1 cellular context compared by ENCODE assay signal in the genomic region with DNA sequence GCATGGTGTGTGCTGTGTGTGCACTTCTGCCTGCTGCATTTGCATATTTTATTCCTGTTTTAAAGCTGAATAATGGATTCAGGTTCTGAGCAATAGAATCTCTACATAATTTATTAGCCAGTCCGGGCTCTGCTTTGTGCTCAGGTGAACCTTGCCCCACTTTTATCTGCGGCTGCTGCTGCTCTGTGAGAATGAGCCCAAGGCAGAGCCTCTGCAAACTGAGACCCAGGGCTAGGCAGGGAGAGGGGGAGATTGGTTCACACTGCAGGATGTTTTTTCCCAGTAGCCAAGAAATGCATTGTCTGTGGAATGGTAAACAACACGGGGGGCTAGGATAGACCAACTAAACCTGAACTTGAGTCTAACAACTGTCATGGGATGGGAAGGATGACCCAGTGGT.
A peak's percentile ranks its signal among the peaks of the same experiment; 100 is the strongest.
TF ChIP-seq lines count a peak whose summit lies in the region.

No MANE protein-coding gene starts in this region.

TF ChIP-seq in HepG2, 621 proteins besides CTCF, POLR2A, EP300 and RAD21 (continued from another document and continues in another):
- TF ChIP-seq, protein P1, sequence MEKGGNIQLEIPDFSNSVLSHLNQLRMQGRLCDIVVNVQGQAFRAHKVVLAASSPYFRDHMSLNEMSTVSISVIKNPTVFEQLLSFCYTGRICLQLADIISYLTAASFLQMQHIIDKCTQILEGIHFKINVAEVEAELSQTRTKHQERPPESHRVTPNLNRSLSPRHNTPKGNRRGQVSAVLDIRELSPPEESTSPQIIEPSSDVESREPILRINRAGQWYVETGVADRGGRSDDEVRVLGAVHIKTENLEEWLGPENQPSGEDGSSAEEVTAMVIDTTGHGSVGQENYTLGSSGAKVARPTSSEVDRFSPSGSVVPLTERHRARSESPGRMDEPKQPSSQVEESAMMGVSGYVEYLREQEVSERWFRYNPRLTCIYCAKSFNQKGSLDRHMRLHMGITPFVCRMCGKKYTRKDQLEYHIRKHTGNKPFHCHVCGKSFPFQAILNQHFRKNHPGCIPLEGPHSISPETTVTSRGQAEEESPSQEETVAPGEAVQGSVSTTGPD (CRISPR knock-in tag; IDR thresholded peaks at IDR 0.05) = no peak
- TF ChIP-seq BRCA1 (CRISPR knock-in tag; IDR thresholded peaks at IDR 0.05) (no peak), YEATS4 (CRISPR knock-in tag; IDR thresholded peaks at IDR 0.05; ENCODE audit: borderline replicate concordance) (no peak), THYN1 (CRISPR knock-in tag; IDR thresholded peaks at IDR 0.05; ENCODE audit: borderline replicate concordance, low read depth) (no peak), STAG1 (CRISPR knock-in tag; IDR thresholded peaks at IDR 0.05) (peak; percentile 9; the same call in 1 of the 2 replicates), ZNF713 (CRISPR knock-in tag; IDR thresholded peaks at IDR 0.05) (no peak), ZFP36L2 (CRISPR knock-in tag; IDR thresholded peaks at IDR 0.05) (no peak), NFATC3 (CRISPR knock-in tag; IDR thresholded peaks at IDR 0.05) (no peak), SRSF1 (optimal IDR thresholded peaks at IDR 0.05; ENCODE audit: low read depth, low read length) (no peak), SOX6 (IDR thresholded peaks at IDR 0.05) (no peak), SOX6 (CRISPR knock-in tag; IDR thresholded peaks at IDR 0.05) (no peak), ZSCAN31 (CRISPR knock-in tag; IDR thresholded peaks at IDR 0.05; ENCODE audit: low read depth) (peak; percentile 64; the same call in 1 of the 2 replicates), ESRRA (CRISPR knock-in tag; IDR thresholded peaks at IDR 0.05; ENCODE audit: low read depth) (no peak), ZBTB21 (CRISPR knock-in tag; IDR thresholded peaks at IDR 0.05) (no peak), CENPT (CRISPR knock-in tag; IDR thresholded peaks at IDR 0.05; ENCODE audit: low read depth) (no peak), ZNF180 (CRISPR knock-in tag; IDR thresholded peaks at IDR 0.05; ENCODE audit: borderline replicate concordance, low read depth) (no peak)
- TF ChIP-seq, protein P2, sequence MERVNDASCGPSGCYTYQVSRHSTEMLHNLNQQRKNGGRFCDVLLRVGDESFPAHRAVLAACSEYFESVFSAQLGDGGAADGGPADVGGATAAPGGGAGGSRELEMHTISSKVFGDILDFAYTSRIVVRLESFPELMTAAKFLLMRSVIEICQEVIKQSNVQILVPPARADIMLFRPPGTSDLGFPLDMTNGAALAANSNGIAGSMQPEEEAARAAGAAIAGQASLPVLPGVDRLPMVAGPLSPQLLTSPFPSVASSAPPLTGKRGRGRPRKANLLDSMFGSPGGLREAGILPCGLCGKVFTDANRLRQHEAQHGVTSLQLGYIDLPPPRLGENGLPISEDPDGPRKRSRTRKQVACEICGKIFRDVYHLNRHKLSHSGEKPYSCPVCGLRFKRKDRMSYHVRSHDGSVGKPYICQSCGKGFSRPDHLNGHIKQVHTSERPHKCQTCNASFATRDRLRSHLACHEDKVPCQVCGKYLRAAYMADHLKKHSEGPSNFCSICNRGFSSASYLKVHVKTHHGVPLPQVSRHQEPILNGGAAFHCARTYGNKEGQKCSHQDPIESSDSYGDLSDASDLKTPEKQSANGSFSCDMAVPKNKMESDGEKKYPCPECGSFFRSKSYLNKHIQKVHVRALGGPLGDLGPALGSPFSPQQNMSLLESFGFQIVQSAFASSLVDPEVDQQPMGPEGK (CRISPR knock-in tag; IDR thresholded peaks at IDR 0.05) = no peak
- TF ChIP-seq, protein P3, sequence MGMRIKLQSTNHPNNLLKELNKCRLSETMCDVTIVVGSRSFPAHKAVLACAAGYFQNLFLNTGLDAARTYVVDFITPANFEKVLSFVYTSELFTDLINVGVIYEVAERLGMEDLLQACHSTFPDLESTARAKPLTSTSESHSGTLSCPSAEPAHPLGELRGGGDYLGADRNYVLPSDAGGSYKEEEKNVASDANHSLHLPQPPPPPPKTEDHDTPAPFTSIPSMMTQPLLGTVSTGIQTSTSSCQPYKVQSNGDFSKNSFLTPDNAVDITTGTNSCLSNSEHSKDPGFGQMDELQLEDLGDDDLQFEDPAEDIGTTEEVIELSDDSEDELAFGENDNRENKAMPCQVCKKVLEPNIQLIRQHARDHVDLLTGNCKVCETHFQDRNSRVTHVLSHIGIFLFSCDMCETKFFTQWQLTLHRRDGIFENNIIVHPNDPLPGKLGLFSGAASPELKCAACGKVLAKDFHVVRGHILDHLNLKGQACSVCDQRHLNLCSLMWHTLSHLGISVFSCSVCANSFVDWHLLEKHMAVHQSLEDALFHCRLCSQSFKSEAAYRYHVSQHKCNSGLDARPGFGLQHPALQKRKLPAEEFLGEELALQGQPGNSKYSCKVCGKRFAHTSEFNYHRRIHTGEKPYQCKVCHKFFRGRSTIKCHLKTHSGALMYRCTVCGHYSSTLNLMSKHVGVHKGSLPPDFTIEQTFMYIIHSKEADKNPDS (CRISPR knock-in tag; IDR thresholded peaks at IDR 0.05) = no peak
- TF ChIP-seq, protein P4, sequence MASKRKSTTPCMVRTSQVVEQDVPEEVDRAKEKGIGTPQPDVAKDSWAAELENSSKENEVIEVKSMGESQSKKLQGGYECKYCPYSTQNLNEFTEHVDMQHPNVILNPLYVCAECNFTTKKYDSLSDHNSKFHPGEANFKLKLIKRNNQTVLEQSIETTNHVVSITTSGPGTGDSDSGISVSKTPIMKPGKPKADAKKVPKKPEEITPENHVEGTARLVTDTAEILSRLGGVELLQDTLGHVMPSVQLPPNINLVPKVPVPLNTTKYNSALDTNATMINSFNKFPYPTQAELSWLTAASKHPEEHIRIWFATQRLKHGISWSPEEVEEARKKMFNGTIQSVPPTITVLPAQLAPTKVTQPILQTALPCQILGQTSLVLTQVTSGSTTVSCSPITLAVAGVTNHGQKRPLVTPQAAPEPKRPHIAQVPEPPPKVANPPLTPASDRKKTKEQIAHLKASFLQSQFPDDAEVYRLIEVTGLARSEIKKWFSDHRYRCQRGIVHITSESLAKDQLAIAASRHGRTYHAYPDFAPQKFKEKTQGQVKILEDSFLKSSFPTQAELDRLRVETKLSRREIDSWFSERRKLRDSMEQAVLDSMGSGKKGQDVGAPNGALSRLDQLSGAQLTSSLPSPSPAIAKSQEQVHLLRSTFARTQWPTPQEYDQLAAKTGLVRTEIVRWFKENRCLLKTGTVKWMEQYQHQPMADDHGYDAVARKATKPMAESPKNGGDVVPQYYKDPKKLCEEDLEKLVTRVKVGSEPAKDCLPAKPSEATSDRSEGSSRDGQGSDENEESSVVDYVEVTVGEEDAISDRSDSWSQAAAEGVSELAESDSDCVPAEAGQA (IDR thresholded peaks at IDR 0.05; ENCODE audit: low read depth) = no peak
- TF ChIP-seq, protein P4 (CRISPR knock-in tag; IDR thresholded peaks at IDR 0.05; ENCODE audit: borderline replicate concordance) = no peak
- TF ChIP-seq, protein P5, sequence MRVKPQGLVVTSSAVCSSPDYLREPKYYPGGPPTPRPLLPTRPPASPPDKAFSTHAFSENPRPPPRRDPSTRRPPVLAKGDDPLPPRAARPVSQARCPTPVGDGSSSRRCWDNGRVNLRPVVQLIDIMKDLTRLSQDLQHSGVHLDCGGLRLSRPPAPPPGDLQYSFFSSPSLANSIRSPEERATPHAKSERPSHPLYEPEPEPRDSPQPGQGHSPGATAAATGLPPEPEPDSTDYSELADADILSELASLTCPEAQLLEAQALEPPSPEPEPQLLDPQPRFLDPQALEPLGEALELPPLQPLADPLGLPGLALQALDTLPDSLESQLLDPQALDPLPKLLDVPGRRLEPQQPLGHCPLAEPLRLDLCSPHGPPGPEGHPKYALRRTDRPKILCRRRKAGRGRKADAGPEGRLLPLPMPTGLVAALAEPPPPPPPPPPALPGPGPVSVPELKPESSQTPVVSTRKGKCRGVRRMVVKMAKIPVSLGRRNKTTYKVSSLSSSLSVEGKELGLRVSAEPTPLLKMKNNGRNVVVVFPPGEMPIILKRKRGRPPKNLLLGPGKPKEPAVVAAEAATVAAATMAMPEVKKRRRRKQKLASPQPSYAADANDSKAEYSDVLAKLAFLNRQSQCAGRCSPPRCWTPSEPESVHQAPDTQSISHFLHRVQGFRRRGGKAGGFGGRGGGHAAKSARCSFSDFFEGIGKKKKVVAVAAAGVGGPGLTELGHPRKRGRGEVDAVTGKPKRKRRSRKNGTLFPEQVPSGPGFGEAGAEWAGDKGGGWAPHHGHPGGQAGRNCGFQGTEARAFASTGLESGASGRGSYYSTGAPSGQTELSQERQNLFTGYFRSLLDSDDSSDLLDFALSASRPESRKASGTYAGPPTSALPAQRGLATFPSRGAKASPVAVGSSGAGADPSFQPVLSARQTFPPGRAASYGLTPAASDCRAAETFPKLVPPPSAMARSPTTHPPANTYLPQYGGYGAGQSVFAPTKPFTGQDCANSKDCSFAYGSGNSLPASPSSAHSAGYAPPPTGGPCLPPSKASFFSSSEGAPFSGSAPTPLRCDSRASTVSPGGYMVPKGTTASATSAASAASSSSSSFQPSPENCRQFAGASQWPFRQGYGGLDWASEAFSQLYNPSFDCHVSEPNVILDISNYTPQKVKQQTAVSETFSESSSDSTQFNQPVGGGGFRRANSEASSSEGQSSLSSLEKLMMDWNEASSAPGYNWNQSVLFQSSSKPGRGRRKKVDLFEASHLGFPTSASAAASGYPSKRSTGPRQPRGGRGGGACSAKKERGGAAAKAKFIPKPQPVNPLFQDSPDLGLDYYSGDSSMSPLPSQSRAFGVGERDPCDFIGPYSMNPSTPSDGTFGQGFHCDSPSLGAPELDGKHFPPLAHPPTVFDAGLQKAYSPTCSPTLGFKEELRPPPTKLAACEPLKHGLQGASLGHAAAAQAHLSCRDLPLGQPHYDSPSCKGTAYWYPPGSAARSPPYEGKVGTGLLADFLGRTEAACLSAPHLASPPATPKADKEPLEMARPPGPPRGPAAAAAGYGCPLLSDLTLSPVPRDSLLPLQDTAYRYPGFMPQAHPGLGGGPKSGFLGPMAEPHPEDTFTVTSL (CRISPR knock-in tag; IDR thresholded peaks at IDR 0.05; ENCODE audit: borderline replicate concordance) = no peak
- TF ChIP-seq, protein P6, sequence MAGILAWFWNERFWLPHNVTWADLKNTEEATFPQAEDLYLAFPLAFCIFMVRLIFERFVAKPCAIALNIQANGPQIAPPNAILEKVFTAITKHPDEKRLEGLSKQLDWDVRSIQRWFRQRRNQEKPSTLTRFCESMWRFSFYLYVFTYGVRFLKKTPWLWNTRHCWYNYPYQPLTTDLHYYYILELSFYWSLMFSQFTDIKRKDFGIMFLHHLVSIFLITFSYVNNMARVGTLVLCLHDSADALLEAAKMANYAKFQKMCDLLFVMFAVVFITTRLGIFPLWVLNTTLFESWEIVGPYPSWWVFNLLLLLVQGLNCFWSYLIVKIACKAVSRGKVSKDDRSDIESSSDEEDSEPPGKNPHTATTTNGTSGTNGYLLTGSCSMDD (CRISPR knock-in tag; IDR thresholded peaks at IDR 0.05) = no peak
- TF ChIP-seq, protein P7, sequence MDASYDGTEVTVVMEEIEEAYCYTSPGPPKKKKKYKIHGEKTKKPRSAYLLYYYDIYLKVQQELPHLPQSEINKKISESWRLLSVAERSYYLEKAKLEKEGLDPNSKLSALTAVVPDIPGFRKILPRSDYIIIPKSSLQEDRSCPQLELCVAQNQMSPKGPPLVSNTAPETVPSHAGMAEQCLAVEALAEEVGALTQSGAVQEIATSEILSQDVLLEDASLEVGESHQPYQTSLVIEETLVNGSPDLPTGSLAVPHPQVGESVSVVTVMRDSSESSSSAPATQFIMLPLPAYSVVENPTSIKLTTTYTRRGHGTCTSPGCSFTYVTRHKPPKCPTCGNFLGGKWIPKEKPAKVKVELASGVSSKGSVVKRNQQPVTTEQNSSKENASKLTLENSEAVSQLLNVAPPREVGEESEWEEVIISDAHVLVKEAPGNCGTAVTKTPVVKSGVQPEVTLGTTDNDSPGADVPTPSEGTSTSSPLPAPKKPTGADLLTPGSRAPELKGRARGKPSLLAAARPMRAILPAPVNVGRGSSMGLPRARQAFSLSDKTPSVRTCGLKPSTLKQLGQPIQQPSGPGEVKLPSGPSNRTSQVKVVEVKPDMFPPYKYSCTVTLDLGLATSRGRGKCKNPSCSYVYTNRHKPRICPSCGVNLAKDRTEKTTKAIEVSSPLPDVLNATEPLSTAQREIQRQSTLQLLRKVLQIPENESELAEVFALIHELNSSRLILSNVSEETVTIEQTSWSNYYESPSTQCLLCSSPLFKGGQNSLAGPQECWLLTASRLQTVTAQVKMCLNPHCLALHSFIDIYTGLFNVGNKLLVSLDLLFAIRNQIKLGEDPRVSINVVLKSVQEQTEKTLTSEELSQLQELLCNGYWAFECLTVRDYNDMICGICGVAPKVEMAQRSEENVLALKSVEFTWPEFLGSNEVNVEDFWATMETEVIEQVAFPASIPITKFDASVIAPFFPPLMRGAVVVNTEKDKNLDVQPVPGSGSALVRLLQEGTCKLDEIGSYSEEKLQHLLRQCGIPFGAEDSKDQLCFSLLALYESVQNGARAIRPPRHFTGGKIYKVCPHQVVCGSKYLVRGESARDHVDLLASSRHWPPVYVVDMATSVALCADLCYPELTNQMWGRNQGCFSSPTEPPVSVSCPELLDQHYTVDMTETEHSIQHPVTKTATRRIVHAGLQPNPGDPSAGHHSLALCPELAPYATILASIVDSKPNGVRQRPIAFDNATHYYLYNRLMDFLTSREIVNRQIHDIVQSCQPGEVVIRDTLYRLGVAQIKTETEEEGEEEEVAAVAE (CRISPR knock-in tag; IDR thresholded peaks at IDR 0.05; ENCODE audit: borderline replicate concordance) = no peak
- TF ChIP-seq, protein P8, sequence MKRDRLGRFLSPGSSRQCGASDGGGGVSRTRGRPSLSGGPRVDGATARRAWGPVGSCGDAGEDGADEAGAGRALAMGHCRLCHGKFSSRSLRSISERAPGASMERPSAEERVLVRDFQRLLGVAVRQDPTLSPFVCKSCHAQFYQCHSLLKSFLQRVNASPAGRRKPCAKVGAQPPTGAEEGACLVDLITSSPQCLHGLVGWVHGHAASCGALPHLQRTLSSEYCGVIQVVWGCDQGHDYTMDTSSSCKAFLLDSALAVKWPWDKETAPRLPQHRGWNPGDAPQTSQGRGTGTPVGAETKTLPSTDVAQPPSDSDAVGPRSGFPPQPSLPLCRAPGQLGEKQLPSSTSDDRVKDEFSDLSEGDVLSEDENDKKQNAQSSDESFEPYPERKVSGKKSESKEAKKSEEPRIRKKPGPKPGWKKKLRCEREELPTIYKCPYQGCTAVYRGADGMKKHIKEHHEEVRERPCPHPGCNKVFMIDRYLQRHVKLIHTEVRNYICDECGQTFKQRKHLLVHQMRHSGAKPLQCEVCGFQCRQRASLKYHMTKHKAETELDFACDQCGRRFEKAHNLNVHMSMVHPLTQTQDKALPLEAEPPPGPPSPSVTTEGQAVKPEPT (CRISPR knock-in tag; IDR thresholded peaks at IDR 0.05; ENCODE audit: low read depth) = no peak
- TF ChIP-seq, protein P9, sequence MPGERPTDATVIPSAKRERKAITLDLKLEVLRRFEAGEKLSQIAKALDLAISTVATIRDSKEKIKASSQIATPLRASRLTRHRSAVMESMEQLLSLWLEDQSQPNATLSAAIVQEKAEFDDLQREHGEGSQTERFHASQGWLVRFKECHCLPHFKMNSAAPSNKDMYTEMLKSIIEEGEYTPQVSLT (CRISPR knock-in tag; IDR thresholded peaks at IDR 0.05; ENCODE audit: borderline replicate concordance, low read depth) = no peak
